ENCODE assay signal across 14 cellular contexts in genomic region chr7:50663396-50664102, GRCh38.
DNase-seq lines count a peak whose midpoint lies in the region; ATAC-seq, FAIRE-seq and TF ChIP-seq lines count a peak whose summit lies in the region.
"Had no signal": no experiment of that assay in that cellular context is flagged by ENCODE, and none has a peak within 500 bp of the region (broad histone marks: within the 10 kb centered on the region; RNA-seq: fewer than 3 reads in every experiment).

No MANE protein-coding gene starts in this region.

- DNase-seq in activated naive CD4-positive, alpha-beta T cell treated with anti-CD3 and anti-CD28 coated beads, Interleukin-2, amount 10 ng/mL, durations not matched to agents 7 days and 5 days = no peak
- DNase-seq in activated naive CD4-positive, alpha-beta T cell treated with Interleukin-2 at 50 U/mL for 16 hours = no peak
- peak; percentile 33 for DNase-seq in activated CD4-positive, alpha-beta memory T cell treated with anti-CD3 and anti-CD28 coated beads for 36 hours
- DNase-seq in keratinocyte (ENCODE audit: low read depth, low spot score) = peak; percentile 33
- DNase-seq in activated effector memory CD4-positive, alpha-beta T cell treated with anti-CD3 and anti-CD28 coated beads, Interleukin-2, amount 50 U/mL, for 16 hours = no peak
- no peak for DNase-seq in NCI-H526 (lab: John Stamatoyannopoulos, UW)
- DNase-seq in left ventricle myocardium superior = no peak
- DNase-seq: activated naive CD4-positive, alpha-beta T cell; GM23248; NCI-H2029 treated with DMSO at 0.1 percent for 48 hours; ovary; stimulated activated CD8-positive, alpha-beta memory T cell treated with anti-CD3 and anti-CD28 coated beads, Interleukin-4, amount 100 ng/mL, for 48 hours had no signal

- POLR2A ChIA-PET in activated CD4-positive, alpha-beta memory T cell treated with anti-CD3 and anti-CD28 coated beads for 36 hours (lab: Charles Lee) = no interaction called here

- H3K27ac ChIP-seq in keratinocyte (ENCODE audit: control insufficient read depth, insufficient read depth, low read length) = peak overlapping the region; percentile 32
- peak overlapping the region; percentile 51 for H3K27ac ChIP-seq in temporal lobe (ENCODE audit: low read depth, low read length)
- H3K27ac ChIP-seq: GM23248, ovary had no signal

- no peak for TF ChIP-seq CTCF in keratinocyte (optimal IDR thresholded peaks at IDR 0.05 in 1 of 3, IDR thresholded peaks at IDR 0.05 in 1 of 3, conservative IDR thresholded peaks at IDR 0.05 in 1 of 3; ENCODE audit: extremely low read depth in 1 of 3, insufficient read depth in 2 of 3, low read length in 3 of 3)

- intact Hi-C loops in activated CD4-positive, alpha-beta memory T cell treated with anti-CD3 and anti-CD28 coated beads for 36 hours (cut with micrococcal nuclease) = loop anchor here (1.0 to 10.0 kb wide), 12 partner anchors 31 to 571 kb away; partner anchors contain the start of gene ZPBP
- intact Hi-C loops in left ventricle myocardium superior (cut with micrococcal nuclease) = no loop called here

- peak overlapping the region; percentile 52 for H3K9ac ChIP-seq in keratinocyte (ENCODE audit: control insufficient read depth, extremely low read depth, insufficient read depth, low read length)
- H3K9ac ChIP-seq: GM23248 had no signal

- H3K36me3 ChIP-seq in keratinocyte (ENCODE audit: control insufficient read depth in 2 of 2, extremely low read depth in 1 of 2, insufficient read depth in 2 of 2, low read length in 2 of 2) = no peaks in the 10 kb centered on the region
- H3K36me3 ChIP-seq: ovary had no signal

- peak overlapping the region; percentile 83 for H3K27ac Mint-ChIP-seq in activated naive CD4-positive, alpha-beta T cell treated with anti-CD3 and anti-CD28 coated beads, Interleukin-2, amount 10 ng/mL, durations not matched to agents 7 days and 5 days
- H3K27ac Mint-ChIP-seq in activated CD4-positive, alpha-beta memory T cell treated with anti-CD3 and anti-CD28 coated beads for 36 hours = no peak overlapping the region
- H3K27ac Mint-ChIP-seq: memory B cell had no signal

- peak overlapping the region; percentile 76 for H3K4me2 ChIP-seq in keratinocyte (ENCODE audit: control insufficient read depth, extremely low read depth, insufficient read depth, low read depth, low read length)

- H2AFZ ChIP-seq in keratinocyte (ENCODE audit: control insufficient read depth, low read length) = no peak overlapping the region
- H2AFZ ChIP-seq: GM23248 had no signal

- H3K4me1 Mint-ChIP-seq in activated naive CD4-positive, alpha-beta T cell treated with anti-CD3 and anti-CD28 coated beads, Interleukin-2, amount 10 ng/mL, durations not matched to agents 7 days and 5 days = peaks cover 69% of the 10 kb centered on the region
- H3K4me1 Mint-ChIP-seq in activated CD4-positive, alpha-beta memory T cell treated with anti-CD3 and anti-CD28 coated beads for 36 hours (ENCODE audit: low read depth) = peaks cover 66% of the 10 kb centered on the region

- peaks cover 26% of the 10 kb centered on the region for H3K4me1 ChIP-seq in keratinocyte (ENCODE audit: control insufficient read depth, extremely low read depth, insufficient read depth, low read length)

- dilution Hi-C loops in keratinocyte (cut with MboI; ENCODE audit: extremely low pct_ligation_motif_present, low sequenced_read_pairs) = no loop called here

- CTCF ChIA-PET in activated naive CD4-positive, alpha-beta T cell treated with anti-CD3 and anti-CD28 coated beads, Interleukin-2, amount 10 ng/mL, durations not matched to agents 7 days and 5 days (lab: Charles Lee) = interaction anchor here (1.1 kb wide), 1 partner anchor 53 kb away, joined by 3 read pairs; no protein-coding TSS in a partner anchor
- CTCF ChIA-PET in activated CD4-positive, alpha-beta memory T cell treated with anti-CD3 and anti-CD28 coated beads for 36 hours (lab: Charles Lee) = interaction anchor here (2.0 kb wide), 1 partner anchor 16 kb away, joined by 8 read pairs; no protein-coding TSS in a partner anchor

- H4K20me1 ChIP-seq in keratinocyte (ENCODE audit: control insufficient read depth, extremely low read depth, insufficient read depth, low read length) = peaks cover 20% of the 10 kb centered on the region

- H3K9me1 ChIP-seq in keratinocyte (ENCODE audit: control insufficient read depth, extremely low read depth, insufficient read depth, low read length) = peaks cover 3% of the 10 kb centered on the region

- H3K4me3 Mint-ChIP-seq in activated naive CD4-positive, alpha-beta T cell treated with anti-CD3 and anti-CD28 coated beads, Interleukin-2, amount 10 ng/mL, durations not matched to agents 7 days and 5 days = no peak overlapping the region
- no peak overlapping the region for H3K4me3 Mint-ChIP-seq in activated CD4-positive, alpha-beta memory T cell treated with anti-CD3 and anti-CD28 coated beads for 36 hours
- H3K4me3 Mint-ChIP-seq: memory B cell had no signal

- peaks cover 44% of the 10 kb centered on the region for H3K27me3 ChIP-seq in keratinocyte (ENCODE audit: control insufficient read depth, extremely low read depth, insufficient read depth, low read length)
- H3K27me3 ChIP-seq: ovary had no signal

- H3K36me3 Mint-ChIP-seq in activated naive CD4-positive, alpha-beta T cell treated with anti-CD3 and anti-CD28 coated beads, Interleukin-2, amount 10 ng/mL, durations not matched to agents 7 days and 5 days = peaks cover 2% of the 10 kb centered on the region
- no peaks in the 10 kb centered on the region for H3K36me3 Mint-ChIP-seq in activated CD4-positive, alpha-beta memory T cell treated with anti-CD3 and anti-CD28 coated beads for 36 hours
- H3K36me3 Mint-ChIP-seq: memory B cell had no signal

- no peaks in the 10 kb centered on the region for H3K79me2 ChIP-seq in keratinocyte (ENCODE audit: control insufficient read depth, insufficient read depth, low read length)

- ATAC-seq in left ventricle myocardium superior = no peak

- H3K9me3 ChIP-seq in keratinocyte (ENCODE audit: control insufficient read depth, low read depth, low read length) = no peaks in the 10 kb centered on the region
- H3K9me3 ChIP-seq: ovary had no signal

- peak overlapping the region in 2 of 3 experiments; percentile 13 to 36 for H3K4me3 ChIP-seq in keratinocyte (ENCODE audit: control insufficient read depth in 2 of 3, extremely low read depth in 1 of 3, insufficient read depth in 2 of 3, low read depth in 1 of 3, low read length in 3 of 3)
- H3K4me3 ChIP-seq: GM23248, ovary had no signal

- H3K9me3 Mint-ChIP-seq in activated naive CD4-positive, alpha-beta T cell treated with anti-CD3 and anti-CD28 coated beads, Interleukin-2, amount 10 ng/mL, durations not matched to agents 7 days and 5 days = no peaks in the 10 kb centered on the region
- no peaks in the 10 kb centered on the region for H3K9me3 Mint-ChIP-seq in activated CD4-positive, alpha-beta memory T cell treated with anti-CD3 and anti-CD28 coated beads for 36 hours
- H3K9me3 Mint-ChIP-seq: memory B cell had no signal

- peaks cover 6% of the 10 kb centered on the region for H3K27me3 Mint-ChIP-seq in activated naive CD4-positive, alpha-beta T cell treated with anti-CD3 and anti-CD28 coated beads, Interleukin-2, amount 10 ng/mL, durations not matched to agents 7 days and 5 days
- peaks cover 2% of the 10 kb centered on the region for H3K27me3 Mint-ChIP-seq in activated CD4-positive, alpha-beta memory T cell treated with anti-CD3 and anti-CD28 coated beads for 36 hours

- peak; percentile 55 for FAIRE-seq in keratinocyte (lab: Jason Lieb, UNC)

Comparison
In these comparisons a context has a peak if more than half of its experiments do, and no peak if none do; other contexts are left out.
1. DNase-seq: peak in activated CD4-positive, alpha-beta memory T cell treated with anti-CD3 and anti-CD28 coated beads for 36 hours (single experiment) and keratinocyte (single experiment); none in activated naive CD4-positive, alpha-beta T cell treated with anti-CD3 and anti-CD28 coated beads, Interleukin-2, amount 10 ng/mL, durations not matched to agents 7 days and 5 days (single experiment), activated naive CD4-positive, alpha-beta T cell treated with Interleukin-2 at 50 U/mL for 16 hours (single experiment), activated effector memory CD4-positive, alpha-beta T cell treated with anti-CD3 and anti-CD28 coated beads, Interleukin-2, amount 50 U/mL, for 16 hours (single experiment), NCI-H526 (0 of 2) and left ventricle myocardium superior (single experiment).